In the genomic region with DNA sequence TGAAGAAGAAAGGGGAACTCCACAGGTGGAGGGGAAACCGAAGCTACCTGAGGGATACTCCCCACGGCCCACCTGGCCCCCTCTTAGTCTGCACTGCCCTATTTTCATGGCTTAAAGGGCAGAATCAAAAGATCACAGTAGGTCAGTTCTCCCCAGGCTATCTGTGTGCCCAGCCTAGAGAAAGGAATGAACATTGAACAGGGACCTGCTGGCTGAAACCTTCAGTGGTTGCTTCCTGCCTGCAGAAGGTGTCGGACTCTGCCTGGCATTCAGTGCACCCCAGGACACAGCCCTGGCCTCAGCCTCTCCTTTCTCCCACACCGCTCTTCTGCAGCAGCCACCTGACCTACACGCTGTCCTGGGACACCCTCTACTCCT, we compare ENCODE assay signal across 20 cellular contexts.
"Had no signal": no experiment of that assay in that cellular context is flagged by ENCODE, and none has a peak within 500 bp of the region (broad histone marks: within the 10 kb centered on the region; RNA-seq: fewer than 3 reads in every experiment).

No MANE protein-coding gene starts in this region.

- H3K4me1 ChIP-seq: prostate gland had no signal

- ATAC-seq: activated CD4-positive, CD25-positive, alpha-beta regulatory T cell treated with anti-CD3 and anti-CD28 coated beads, Interleukin-2, amount 50 U/mL, for 24 hours; activated CD8-positive, alpha-beta memory T cell treated with anti-CD3 and anti-CD28 coated beads, Interleukin-2, amount 10 ng/mL, durations not matched to agents 7 days and 5 days; activated CD8-positive, alpha-beta T cell treated with anti-CD3 and anti-CD28 coated beads for 36 hours; left cardiac atrium; natural killer cell; SK-N-SH treated with all-trans-retinoic acid at 6 μM for 48 hours; stimulated activated naive B cell treated with anti-CD40 and anti-IgM and Interleukin-4, amounts not matched to agents 10 μg/mL and 1 μg/mL and 100 μg/mL, for 72 hours had no signal

- H3K27me3 ChIP-seq: esophagus muscularis mucosa, upper lobe of left lung had no signal

- DNase-seq: activated CD4-positive, alpha-beta T cell treated with anti-CD3 and anti-CD28 coated beads, Interleukin-2, amount 10 ng/mL, durations not matched to agents 7 days and 5 days; activated CD8-positive, alpha-beta memory T cell treated with anti-CD3 and anti-CD28 coated beads, Interleukin-2, amount 10 ng/mL, durations not matched to agents 7 days and 5 days; activated CD8-positive, alpha-beta T cell treated with anti-CD3 and anti-CD28 coated beads for 36 hours; activated gamma-delta T cell treated with Interleukin-2 at 50 U/mL for 16 hours; brain microvascular endothelial cell; caudate nucleus; hypothalamus; left cardiac atrium; natural killer cell; stimulated activated CD4-positive, alpha-beta T cell treated with anti-CD3 and anti-CD28 coated beads, Interleukin-2, amount 100 ng/mL, for 24 hours; stimulated activated naive B cell treated with anti-CD40 and anti-IgM and Interleukin-4, amounts not matched to agents 10 μg/mL and 1 μg/mL and 100 μg/mL, for 72 hours; upper lobe of left lung had no signal

- H3K9me3 ChIP-seq: esophagus muscularis mucosa, prostate gland, thoracic aorta, upper lobe of left lung had no signal

- H3K4me3 ChIP-seq: esophagus muscularis mucosa, lung, prostate gland, thoracic aorta, upper lobe of left lung had no signal

- H3K27ac ChIP-seq: brain microvascular endothelial cell, esophagus muscularis mucosa, prostate gland, thoracic aorta, upper lobe of left lung had no signal

- FAIRE-seq: colon, frontal cortex had no signal

- H3K36me3 ChIP-seq: brain microvascular endothelial cell, esophagus muscularis mucosa, prostate gland, thoracic aorta, upper lobe of left lung had no signal
